ENCODE assay signal across 8 cellular contexts in genomic region chr21:37365657-37366487, GRCh38. TPM values are rescaled to one million over a fixed set of nuclear protein-coding genes. Genes with fewer than 3 reads are reported as not detected.
A peak's percentile ranks its signal among the peaks of the same experiment; 100 is the strongest.
DNase-seq lines count a peak whose midpoint lies in the region; ATAC-seq, FAIRE-seq and TF ChIP-seq lines count a peak whose summit lies in the region.

No MANE protein-coding gene starts in this region.

- H3K4me3 ChIP-seq in CD8-positive, alpha-beta T cell (ENCODE audit: low read depth, low read length): peak overlapping the region; percentile 81
- H3K4me3 ChIP-seq in RWPE2 (ENCODE audit: severe bottlenecking) (peak overlapping the region; percentile 83), osteoblast (ENCODE audit: insufficient read depth, low read length) (peak overlapping the region; percentile 87)

- peak overlapping the region; percentile 92 for H3K27ac ChIP-seq in CD8-positive, alpha-beta T cell (ENCODE audit: low read depth, low read length)
- H3K27ac ChIP-seq in RWPE2 (ENCODE audit: poor library complexity, severe bottlenecking) (peak overlapping the region; percentile 90), osteoblast (ENCODE audit: low read depth, low read length) (peak overlapping the region; percentile 96)

- peaks cover 37% of the 10 kb centered on the region for H3K79me2 ChIP-seq in osteoblast (ENCODE audit: insufficient read depth, low read length)

- intact Hi-C loops in CD8-positive, alpha-beta T cell (cut with DNase I, micrococcal nuclease): loop anchor here (1.0 to 10.0 kb wide), 12 partner anchors 70 to 1819 kb away; partner anchors contain the start of genes PIGP (in 2 of the 2), SETD4 (in 2 of the 2), TTC3 (in 2 of the 2) and VPS26C (in 2 of the 2)

- H3K9me3 Mint-ChIP-seq in CD8-positive, alpha-beta T cell: no peaks in the 10 kb centered on the region
- no peaks in the 10 kb centered on the region for H3K9me3 Mint-ChIP-seq in activated naive CD4-positive, alpha-beta T cell treated with anti-CD3 and anti-CD28 coated beads, Interleukin-2, amount 10 ng/mL, durations not matched to agents 7 days and 5 days
- peaks cover 17% of the 10 kb centered on the region for H3K9me3 Mint-ChIP-seq in glutamatergic neuron (ENCODE audit: unreplicated experiment)

- CTCF ChIA-PET in CD8-positive, alpha-beta T cell (lab: Charles Lee): interaction anchor here (0.7 kb wide), 1 partner anchor 99 kb away, joined by 3 read pairs; the partner anchor contains the start of gene VPS26C
- CTCF ChIA-PET in activated naive CD4-positive, alpha-beta T cell treated with anti-CD3 and anti-CD28 coated beads, Interleukin-2, amount 10 ng/mL, durations not matched to agents 7 days and 5 days (lab: Charles Lee): no interaction called here

- no peak for TF ChIP-seq CTCF in CD8-positive, alpha-beta T cell (IDR thresholded peaks at IDR 0.05)
- no peak for TF ChIP-seq CTCF in RWPE2 (IDR thresholded peaks at IDR 0.05; ENCODE audit: poor library complexity, severe bottlenecking)
- TF ChIP-seq CTCF in glutamatergic neuron (IDR thresholded peaks at IDR 0.05; ENCODE audit: partially characterized antibody, unreplicated experiment): no peak
- TF ChIP-seq CTCF in osteoblast (IDR thresholded peaks at IDR 0.05; ENCODE audit: extremely low read depth, low read depth, low read length): no peak

- peak; percentile 45 for ATAC-seq in CD8-positive, alpha-beta T cell
- ATAC-seq in GM19438 (IDR thresholded peaks at IDR 0.05; ENCODE audit: low read depth, unreplicated experiment) (peak; percentile 20), HG03520 (IDR thresholded peaks at IDR 0.05; ENCODE audit: unreplicated experiment) (peak; percentile 29), RWPE2 (ENCODE audit: low read depth) (peak; percentile 47)

- peaks cover 42% of the 10 kb centered on the region for H3K4me1 Mint-ChIP-seq in CD8-positive, alpha-beta T cell (ENCODE audit: low read depth)
- peaks cover 37% of the 10 kb centered on the region for H3K4me1 Mint-ChIP-seq in activated naive CD4-positive, alpha-beta T cell treated with anti-CD3 and anti-CD28 coated beads, Interleukin-2, amount 10 ng/mL, durations not matched to agents 7 days and 5 days
- peaks cover 23% of the 10 kb centered on the region for H3K4me1 Mint-ChIP-seq in glutamatergic neuron (ENCODE audit: low read depth, unreplicated experiment)

- H2AFZ ChIP-seq in osteoblast (ENCODE audit: low read length): peak overlapping the region; percentile 69

- peak overlapping the region; percentile 100 for H3K27ac Mint-ChIP-seq in CD8-positive, alpha-beta T cell
- peak overlapping the region; percentile 100 for H3K27ac Mint-ChIP-seq in activated naive CD4-positive, alpha-beta T cell treated with anti-CD3 and anti-CD28 coated beads, Interleukin-2, amount 10 ng/mL, durations not matched to agents 7 days and 5 days
- peak overlapping the region; percentile 93 for H3K27ac Mint-ChIP-seq in glutamatergic neuron (ENCODE audit: unreplicated experiment)

- H3K4me1 ChIP-seq in CD8-positive, alpha-beta T cell (ENCODE audit: insufficient read depth, low read length): peaks cover 28% of the 10 kb centered on the region
- H3K4me1 ChIP-seq in RWPE2 (ENCODE audit: insufficient read depth, poor library complexity, severe bottlenecking) (peaks cover 21% of the 10 kb centered on the region), osteoblast (ENCODE audit: insufficient read depth, low read length) (peaks cover 30% of the 10 kb centered on the region)

- peak overlapping the region; percentile 90 for H3K4me2 ChIP-seq in osteoblast (ENCODE audit: insufficient read depth, low read length)

- no peaks in the 10 kb centered on the region for H3K9me3 ChIP-seq in CD8-positive, alpha-beta T cell (ENCODE audit: low read length)
- no peaks in the 10 kb centered on the region for H3K9me3 ChIP-seq in RWPE2 (ENCODE audit: severe bottlenecking)
- no peaks in the 10 kb centered on the region for H3K9me3 ChIP-seq in osteoblast (ENCODE audit: low read depth, low read length)

- no peaks in the 10 kb centered on the region for H3K36me3 ChIP-seq in CD8-positive, alpha-beta T cell (ENCODE audit: insufficient read depth, low read length)
- H3K36me3 ChIP-seq in RWPE2 (ENCODE audit: low read depth): no peaks in the 10 kb centered on the region
- no peaks in the 10 kb centered on the region for H3K36me3 ChIP-seq in osteoblast (ENCODE audit: insufficient read depth, low read length)

- DNase-seq in CD8-positive, alpha-beta T cell: peak in 6 of 7 experiments; percentile 20 to 81 (median 56)
- DNase-seq in RWPE2 (ENCODE audit: low spot score): no peak
- DNase-seq in activated naive CD4-positive, alpha-beta T cell treated with anti-CD3 and anti-CD28 coated beads, Interleukin-2, amount 10 ng/mL, durations not matched to agents 7 days and 5 days: peak; percentile 71
- peak; percentile 65 for DNase-seq in glutamatergic neuron
- peak; percentile 78 for DNase-seq in osteoblast (ENCODE audit: insufficient read length, low spot score, missing footprints)
- DNase-seq in urothelium cell line (ENCODE audit: low spot score): peak; percentile 23

- H3K4me3 Mint-ChIP-seq in CD8-positive, alpha-beta T cell: peak overlapping the region; percentile 100
- H3K4me3 Mint-ChIP-seq in activated naive CD4-positive, alpha-beta T cell treated with anti-CD3 and anti-CD28 coated beads, Interleukin-2, amount 10 ng/mL, durations not matched to agents 7 days and 5 days: peak overlapping the region; percentile 99
- peak overlapping the region; percentile 94 for H3K4me3 Mint-ChIP-seq in glutamatergic neuron (ENCODE audit: unreplicated experiment)

- no peaks in the 10 kb centered on the region for H3K27me3 Mint-ChIP-seq in CD8-positive, alpha-beta T cell (ENCODE audit: low read depth)
- peaks cover 7% of the 10 kb centered on the region for H3K27me3 Mint-ChIP-seq in activated naive CD4-positive, alpha-beta T cell treated with anti-CD3 and anti-CD28 coated beads, Interleukin-2, amount 10 ng/mL, durations not matched to agents 7 days and 5 days
- H3K27me3 Mint-ChIP-seq in glutamatergic neuron (ENCODE audit: unreplicated experiment): peaks cover 12% of the 10 kb centered on the region

- POLR2A ChIA-PET in CD8-positive, alpha-beta T cell (lab: Charles Lee): interaction anchor here (0.6 to 2.2 kb wide), 11 partner anchors 22 to 1818 kb away, joined by 3 to 29 read pairs (median 3); partner anchors contain the start of genes HLCS and VPS26C

- no peak for FAIRE-seq in urothelium cell line (lab: Jason Lieb, UNC)

- no peaks in the 10 kb centered on the region for H3K27me3 ChIP-seq in CD8-positive, alpha-beta T cell (ENCODE audit: insufficient read depth, low read length)
- no peaks in the 10 kb centered on the region for H3K27me3 ChIP-seq in RWPE2 (ENCODE audit: insufficient read depth, poor library complexity, severe bottlenecking)
- H3K27me3 ChIP-seq in osteoblast (ENCODE audit: insufficient read depth, low read length): no peaks in the 10 kb centered on the region

- H3K36me3 Mint-ChIP-seq in CD8-positive, alpha-beta T cell: peaks cover 14% of the 10 kb centered on the region
- peaks cover 19% of the 10 kb centered on the region for H3K36me3 Mint-ChIP-seq in activated naive CD4-positive, alpha-beta T cell treated with anti-CD3 and anti-CD28 coated beads, Interleukin-2, amount 10 ng/mL, durations not matched to agents 7 days and 5 days
- H3K36me3 Mint-ChIP-seq in glutamatergic neuron (ENCODE audit: unreplicated experiment): no peaks in the 10 kb centered on the region

- H4K20me1 ChIP-seq in osteoblast (ENCODE audit: insufficient read depth, low read length): peaks cover 19% of the 10 kb centered on the region

RNA-seq across cellular contexts. Expression of gene DYRK1A, which starts 0.7 kb away (rescaled TPM):
- total RNA-seq in CD8-positive, alpha-beta T cell: 100 to 1,000 TPM; 171 to 195 TPM
- total RNA-seq in glutamatergic neuron (ENCODE audit: unreplicated experiment): 70.4 TPM
- 93.1 and 99.2 TPM in 2 replicates for total RNA-seq in osteoblast
